ENCODE assay signal across 1 cellular context in genomic region chr10:72340510-72340895, GRCh38.
TF ChIP-seq lines count a peak whose summit lies in the region.

No MANE protein-coding gene starts in this region.

TF ChIP-seq in SK-N-SH treated with all-trans-retinoic acid at 6 μM for 48 hours, 23 proteins besides CTCF, POLR2A, EP300 and RAD21 (continued from another document):
- TF ChIP-seq TSHZ2 (CRISPR knock-in tag; IDR thresholded peaks at IDR 0.05) = no peak
- TF ChIP-seq TOX (CRISPR knock-in tag; IDR thresholded peaks at IDR 0.05; ENCODE audit: borderline replicate concordance) = no peak
- TF ChIP-seq ZNF565 (CRISPR knock-in tag; conservative IDR thresholded peaks at IDR 0.05; ENCODE audit: low read depth) = no peak
- no peak for TF ChIP-seq TCF4 (CRISPR knock-in tag; IDR thresholded peaks at IDR 0.05; ENCODE audit: borderline replicate concordance)
- TF ChIP-seq PATZ1 (CRISPR knock-in tag; IDR thresholded peaks at IDR 0.05; ENCODE audit: borderline replicate concordance) = no peak
- TF ChIP-seq CREB5 (CRISPR knock-in tag; IDR thresholded peaks at IDR 0.05; ENCODE audit: low read depth) = no peak
- TF ChIP-seq ARNTL (CRISPR knock-in tag; IDR thresholded peaks at IDR 0.05; ENCODE audit: borderline replicate concordance, low read depth) = no peak
